24 cellular contexts compared by ENCODE assay signal in genomic region chr18:6031004-6031403, GRCh38.
"Had no signal": no experiment of that assay in that cellular context is flagged by ENCODE, and none has a peak within 500 bp of the region (broad histone marks: within the 10 kb centered on the region; RNA-seq: fewer than 3 reads in every experiment).

No MANE protein-coding gene starts in this region.

- H3K4me3 Mint-ChIP-seq: activated naive CD4-positive, alpha-beta T cell treated with anti-CD3 and anti-CD28 coated beads, Interleukin-2, amount 10 ng/mL, durations not matched to agents 7 days and 5 days; brain; effector memory CD8-positive, alpha-beta T cell; naive thymus-derived CD4-positive, alpha-beta T cell; neural progenitor cell; stimulated activated naive CD8-positive, alpha-beta T cell treated with anti-CD3 and anti-CD28 coated beads, Interleukin-15, Interleukin-2, amounts not matched to agents 100 ng/mL and 50 ng/mL, for 24 hours; T-helper 1 cell treated with Interleukin-12 subunit alpha and Interleukin-12 subunit beta and Interleukin-4 antibody, amounts not matched to agents 30 μg/mL and 1 μg/mL, for 36 hours had no signal

- H3K4me2 ChIP-seq: neural progenitor cell had no signal

- H3K27ac Mint-ChIP-seq: activated naive CD4-positive, alpha-beta T cell treated with anti-CD3 and anti-CD28 coated beads, Interleukin-2, amount 10 ng/mL, durations not matched to agents 7 days and 5 days; brain; effector memory CD8-positive, alpha-beta T cell; naive thymus-derived CD4-positive, alpha-beta T cell; neural progenitor cell; stimulated activated naive CD8-positive, alpha-beta T cell treated with anti-CD3 and anti-CD28 coated beads, Interleukin-15, Interleukin-2, amounts not matched to agents 100 ng/mL and 50 ng/mL, for 24 hours; T-helper 1 cell treated with Interleukin-12 subunit alpha and Interleukin-12 subunit beta and Interleukin-4 antibody, amounts not matched to agents 30 μg/mL and 1 μg/mL, for 36 hours had no signal

- H3K27me3 Mint-ChIP-seq: activated naive CD4-positive, alpha-beta T cell treated with anti-CD3 and anti-CD28 coated beads, Interleukin-2, amount 10 ng/mL, durations not matched to agents 7 days and 5 days; effector memory CD8-positive, alpha-beta T cell; stimulated activated naive CD8-positive, alpha-beta T cell treated with anti-CD3 and anti-CD28 coated beads, Interleukin-15, Interleukin-2, amounts not matched to agents 100 ng/mL and 50 ng/mL, for 24 hours had no signal

- H3K36me3 Mint-ChIP-seq: activated naive CD4-positive, alpha-beta T cell treated with anti-CD3 and anti-CD28 coated beads, Interleukin-2, amount 10 ng/mL, durations not matched to agents 7 days and 5 days; naive thymus-derived CD4-positive, alpha-beta T cell; neural progenitor cell had no signal

- ATAC-seq: effector memory CD8-positive, alpha-beta T cell; heart right ventricle; left colon; naive thymus-derived CD4-positive, alpha-beta T cell had no signal

- H3K4me1 Mint-ChIP-seq: activated naive CD4-positive, alpha-beta T cell treated with anti-CD3 and anti-CD28 coated beads, Interleukin-2, amount 10 ng/mL, durations not matched to agents 7 days and 5 days; brain; naive thymus-derived CD4-positive, alpha-beta T cell had no signal

- H3K9me3 Mint-ChIP-seq: T-helper 1 cell treated with Interleukin-12 subunit alpha and Interleukin-12 subunit beta and Interleukin-4 antibody, amounts not matched to agents 30 μg/mL and 1 μg/mL, for 36 hours had no signal

- H3K9me3 ChIP-seq: prostate gland had no signal

- H3K9ac ChIP-seq: neural progenitor cell had no signal

- DNase-seq: activated CD4-positive, alpha-beta T cell treated with anti-CD3 and anti-CD28 coated beads for 4 hours; activated CD4-positive, alpha-beta T cell treated with anti-CD3 and anti-CD28 coated beads, Interleukin-2, amount 50 U/mL, for 48 hours; activated CD4-positive, CD25-positive, alpha-beta regulatory T cell; activated CD8-positive, alpha-beta memory T cell treated with anti-CD3 and anti-CD28 coated beads, Interleukin-2, amount 50 U/mL, for 48 hours; activated effector memory CD4-positive, alpha-beta T cell treated with anti-CD3 and anti-CD28 coated beads, Interleukin-2, amount 50 U/mL, for 16 hours; activated naive CD4-positive, alpha-beta T cell treated with anti-CD3 and anti-CD28 coated beads, Interleukin-2, amount 10 ng/mL, durations not matched to agents 7 days and 5 days; aorta; caudate nucleus; dorsolateral prefrontal cortex; effector memory CD8-positive, alpha-beta T cell; heart right ventricle; left colon; naive thymus-derived CD4-positive, alpha-beta T cell; stimulated activated CD4-positive, alpha-beta T cell treated with anti-CD3 and anti-CD28 coated beads, Interleukin-1b, Interleukin-23, amount 100 ng/mL, for 48 hours; T1000 had no signal

- H3K4me1 ChIP-seq: esophagus muscularis mucosa, heart right ventricle, neural progenitor cell, prostate gland had no signal

- H3K27ac ChIP-seq: dorsolateral prefrontal cortex, esophagus muscularis mucosa, heart right ventricle, neural progenitor cell, prostate gland, tibial nerve had no signal

- H3K4me3 ChIP-seq: esophagus muscularis mucosa, heart right ventricle, lung, neural progenitor cell, prostate gland, skin epidermis had no signal

- H2AFZ ChIP-seq: neural progenitor cell had no signal

- H3K27me3 ChIP-seq: dorsolateral prefrontal cortex, esophagus muscularis mucosa, heart right ventricle, tibial nerve had no signal

- H3K36me3 ChIP-seq: esophagus muscularis mucosa, heart right ventricle, neural progenitor cell, prostate gland, tibial nerve had no signal
